In the genomic region with DNA sequence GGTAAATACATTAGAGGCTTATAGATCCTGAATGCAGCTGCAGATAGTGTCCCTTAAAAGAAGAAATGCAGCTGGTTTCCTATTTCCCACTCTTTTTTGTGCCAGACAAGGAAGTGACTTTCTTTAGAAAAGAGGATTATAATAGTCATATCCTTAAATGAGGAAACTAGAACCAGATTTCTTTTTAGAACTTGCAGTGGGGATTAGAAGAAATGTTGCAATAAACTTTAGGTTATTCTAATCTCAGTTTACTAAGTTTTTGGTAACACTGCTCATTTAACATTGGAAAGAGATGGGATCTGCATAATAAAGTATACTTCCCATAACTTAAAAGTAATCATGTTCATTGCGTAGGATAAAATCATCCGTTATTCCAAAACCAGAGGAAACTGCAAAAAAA, we compare ENCODE assay signal across 16 cellular contexts.
"Had no signal": no experiment of that assay in that cellular context is flagged by ENCODE, and none has a peak within 500 bp of the region (broad histone marks: within the 10 kb centered on the region; RNA-seq: fewer than 3 reads in every experiment).

No MANE protein-coding gene starts in this region.

- H3K27me3 Mint-ChIP-seq: dendritic cell treated with granulocyte-macrophage colony-stimulating factor and Interleukin-4, amounts not matched to agents 40 ng/mL and 50 ng/mL, for 4 days; effector memory CD8-positive, alpha-beta T cell; naive thymus-derived CD4-positive, alpha-beta T cell; stimulated activated memory B cell treated with anti-CD40 and anti-IgM and Interleukin-4, amounts not matched to agents 10 μg/mL and 1 μg/mL and 100 μg/mL, for 72 hours; stimulated activated naive CD8-positive, alpha-beta T cell treated with anti-CD3 and anti-CD28 coated beads, Interleukin-15, Interleukin-2, amounts not matched to agents 100 ng/mL and 50 ng/mL, for 24 hours had no signal

- H3K4me1 ChIP-seq: tibial artery had no signal

- H3K9me3 Mint-ChIP-seq: dendritic cell treated with granulocyte-macrophage colony-stimulating factor and Interleukin-4, amounts not matched to agents 40 ng/mL and 50 ng/mL, for 4 days; naive thymus-derived CD4-positive, alpha-beta T cell; stimulated activated memory B cell treated with anti-CD40 and anti-IgM and Interleukin-4, amounts not matched to agents 10 μg/mL and 1 μg/mL and 100 μg/mL, for 72 hours; stimulated activated naive CD8-positive, alpha-beta T cell treated with anti-CD3 and anti-CD28 coated beads, Interleukin-15, Interleukin-2, amounts not matched to agents 100 ng/mL and 50 ng/mL, for 24 hours had no signal

- DNase-seq: cerebellar nuclear complex; effector memory CD8-positive, alpha-beta T cell; esophagus squamous epithelium; foreskin fibroblast; heart left ventricle; hippocampal formation; left colon; naive thymus-derived CD4-positive, alpha-beta T cell; ovary; right cardiac atrium; stimulated activated CD4-positive, alpha-beta T cell treated with anti-CD3 and anti-CD28 coated beads, Interleukin-4, amount 100 ng/mL, for 1 hour; tibial artery had no signal

- H3K27ac Mint-ChIP-seq: dendritic cell treated with granulocyte-macrophage colony-stimulating factor and Interleukin-4, amounts not matched to agents 40 ng/mL and 50 ng/mL, for 4 days; effector memory CD8-positive, alpha-beta T cell; naive thymus-derived CD4-positive, alpha-beta T cell; stimulated activated memory B cell treated with anti-CD40 and anti-IgM and Interleukin-4, amounts not matched to agents 10 μg/mL and 1 μg/mL and 100 μg/mL, for 72 hours; stimulated activated naive CD8-positive, alpha-beta T cell treated with anti-CD3 and anti-CD28 coated beads, Interleukin-15, Interleukin-2, amounts not matched to agents 100 ng/mL and 50 ng/mL, for 24 hours had no signal

- H3K27me3 ChIP-seq: esophagus squamous epithelium, heart left ventricle, ovary, tibial artery had no signal

- H3K36me3 ChIP-seq: esophagus squamous epithelium, heart left ventricle, ovary, tibial artery had no signal

- H3K4me3 ChIP-seq: esophagus squamous epithelium, heart left ventricle, ovary, smooth muscle cell, tibial artery had no signal

- H3K4me1 Mint-ChIP-seq: naive thymus-derived CD4-positive, alpha-beta T cell; stimulated activated memory B cell treated with anti-CD40 and anti-IgM and Interleukin-4, amounts not matched to agents 10 μg/mL and 1 μg/mL and 100 μg/mL, for 72 hours had no signal

- H3K4me3 Mint-ChIP-seq: dendritic cell treated with granulocyte-macrophage colony-stimulating factor and Interleukin-4, amounts not matched to agents 40 ng/mL and 50 ng/mL, for 4 days; effector memory CD8-positive, alpha-beta T cell; naive thymus-derived CD4-positive, alpha-beta T cell; stimulated activated memory B cell treated with anti-CD40 and anti-IgM and Interleukin-4, amounts not matched to agents 10 μg/mL and 1 μg/mL and 100 μg/mL, for 72 hours; stimulated activated naive CD8-positive, alpha-beta T cell treated with anti-CD3 and anti-CD28 coated beads, Interleukin-15, Interleukin-2, amounts not matched to agents 100 ng/mL and 50 ng/mL, for 24 hours had no signal

- H3K27ac ChIP-seq: esophagus squamous epithelium, heart left ventricle, ovary, tibial artery had no signal

- ATAC-seq: effector memory CD8-positive, alpha-beta T cell; heart left ventricle; left colon; naive thymus-derived CD4-positive, alpha-beta T cell; right cardiac atrium; stimulated activated memory B cell treated with anti-CD40 and anti-IgM and Interleukin-4, amounts not matched to agents 10 μg/mL and 1 μg/mL and 100 μg/mL, for 72 hours had no signal

- H3K9me3 ChIP-seq: esophagus squamous epithelium, heart left ventricle, ovary, tibial artery had no signal

- H3K36me3 Mint-ChIP-seq: naive thymus-derived CD4-positive, alpha-beta T cell; stimulated activated memory B cell treated with anti-CD40 and anti-IgM and Interleukin-4, amounts not matched to agents 10 μg/mL and 1 μg/mL and 100 μg/mL, for 72 hours had no signal
